8 cellular contexts compared by ENCODE assay signal in the genomic region with DNA sequence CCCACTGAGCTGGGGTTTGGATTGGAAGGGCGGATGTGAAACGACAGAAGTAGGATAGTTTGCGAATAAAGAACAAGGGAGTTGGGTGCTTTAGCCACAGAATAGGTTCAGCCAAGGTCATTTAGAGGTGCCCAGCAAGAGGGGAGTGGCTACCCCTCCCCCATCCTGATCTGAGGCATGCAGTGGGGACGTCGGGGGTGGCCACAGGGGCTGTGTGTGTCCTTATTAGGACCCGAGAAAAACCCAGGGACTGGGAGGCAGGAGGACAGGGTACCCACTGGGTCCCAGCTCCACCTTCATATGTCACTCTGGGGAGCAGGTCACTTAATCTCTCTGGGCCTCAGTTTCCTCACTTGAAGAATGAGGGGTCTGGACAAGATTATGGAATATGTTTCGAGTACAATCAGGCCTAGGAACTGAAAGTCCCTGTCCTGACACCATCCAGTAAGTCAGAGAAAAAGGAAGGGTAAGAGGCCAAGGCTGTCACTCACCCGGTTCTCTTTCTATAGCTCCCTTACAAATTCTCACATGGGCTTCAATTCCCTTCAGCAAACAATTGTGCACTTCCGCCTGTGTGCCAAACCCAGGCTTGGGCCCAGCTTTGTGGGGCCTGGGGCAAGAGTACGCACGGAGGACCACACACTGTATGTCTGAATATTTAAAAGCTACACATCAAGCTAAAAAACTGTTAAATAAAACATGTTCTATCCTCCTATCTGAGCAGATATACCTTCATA. TPM values are rescaled to one million over a fixed set of nuclear protein-coding genes. Genes with fewer than 3 reads are reported as not detected.
DNase-seq lines count a peak whose midpoint lies in the region; ATAC-seq and TF ChIP-seq lines count a peak whose summit lies in the region.

No MANE protein-coding gene starts in this region.

- peak; percentile 37 for DNase-seq in OCI-LY7 (ENCODE audit: low spot score)
- DNase-seq in fibroblast of pulmonary artery (ENCODE audit: low read depth): no peak
- DNase-seq in glomerular visceral epithelial cell (ENCODE audit: extremely low spot score): no peak
- no peak for DNase-seq in OCI-M1 (lab: John Stamatoyannopoulos, UW)
- no peak for DNase-seq in stimulated activated CD4-positive, alpha-beta T cell treated with anti-CD3 and anti-CD28 coated beads, Interleukin-12 subunit alpha, Interleukin-12 subunit beta, amount 100 ng/mL, for 4 hours
- DNase-seq in NAMALWA (ENCODE audit: low spot score): no peak

- no peak for TF ChIP-seq CTCF in OCI-LY7 (conservative IDR thresholded peaks at IDR 0.05; ENCODE audit: low read length)
- TF ChIP-seq CTCF in fibroblast of pulmonary artery (IDR thresholded peaks at IDR 0.05; ENCODE audit: low read length, missing control alignments): no peak

- peak overlapping the region; percentile 76 for H3K9ac ChIP-seq in skeletal muscle satellite cell (ENCODE audit: low read depth, low read length)

- CTCF ChIA-PET in OCI-LY7 (lab: Charles Lee; ENCODE audit: unreplicated experiment): no interaction called here

- peaks cover 62% of the 10 kb centered on the region for H3K4me1 ChIP-seq in OCI-LY7 (ENCODE audit: insufficient read depth, low read length, poor library complexity, severe bottlenecking)
- H3K4me1 ChIP-seq in skeletal muscle satellite cell (ENCODE audit: control insufficient read depth, insufficient read depth, low read length): peaks cover 10% of the 10 kb centered on the region

- POLR2A ChIA-PET in OCI-LY7 (lab: Charles Lee): interaction anchor here (0.7 to 1.4 kb wide), 5 partner anchors 15 to 117 kb away, joined by 3 to 9 read pairs (median 3); partner anchors contain the start of gene DDX3X

- no peaks in the 10 kb centered on the region for H3K9me3 ChIP-seq in OCI-LY7 (ENCODE audit: low read length)
- no peaks in the 10 kb centered on the region for H3K9me3 ChIP-seq in skeletal muscle satellite cell (replicated peaks; ENCODE audit: low read length)

- peak overlapping the region; percentile 85 for H3K27ac ChIP-seq in OCI-LY7 (ENCODE audit: low read depth, low read length, poor library complexity, severe bottlenecking)

- H3K79me2 ChIP-seq in OCI-LY7 (ENCODE audit: insufficient read depth, low read depth, low read length): peaks cover 28% of the 10 kb centered on the region; the same call in 1 of the 2 replicates

- intact Hi-C loops in OCI-LY7 (cut with micrococcal nuclease; ENCODE audit: unreplicated experiment): loop anchor here (1.0 to 2.0 kb wide), 3 partner anchors 110 to 292 kb away; no protein-coding TSS in a partner anchor

- no TSS peak for BruUV-seq in OCI-LY7 (replicated peaks; lab: Mats Ljungman, UMichigan)

- no peaks in the 10 kb centered on the region for H4K20me1 ChIP-seq in OCI-LY7 (ENCODE audit: insufficient read depth, low read length)

- peaks cover 6% of the 10 kb centered on the region for H3K27me3 ChIP-seq in skeletal muscle satellite cell (ENCODE audit: control insufficient read depth, insufficient read depth, low read length)

- peak overlapping the region; percentile 70 for H3K4me3 ChIP-seq in OCI-LY7 (ENCODE audit: low read depth, low read length, poor library complexity, severe bottlenecking)
- H3K4me3 ChIP-seq in fibroblast of pulmonary artery (replicated peaks; ENCODE audit: low read depth, low read length): peak overlapping the region; percentile 29
- H3K4me3 ChIP-seq in skeletal muscle satellite cell (ENCODE audit: low read length): peak overlapping the region; percentile 70

- peak overlapping the region; percentile 95 for H3K4me2 ChIP-seq in OCI-LY7 (ENCODE audit: low read length)
- H3K4me2 ChIP-seq in skeletal muscle satellite cell (ENCODE audit: low read length): peak overlapping the region; percentile 84

- no peaks in the 10 kb centered on the region for H3K9me2 ChIP-seq in OCI-LY7 (ENCODE audit: insufficient read depth, low read length)

- peak overlapping the region; percentile 44; the same call in 1 of the 2 replicates for H2AFZ ChIP-seq in OCI-LY7 (ENCODE audit: low read length)

- H3K36me3 ChIP-seq in OCI-LY7 (ENCODE audit: insufficient read depth, low read length): no peaks in the 10 kb centered on the region
- H3K36me3 ChIP-seq in skeletal muscle satellite cell (ENCODE audit: insufficient read depth, low read length): no peaks in the 10 kb centered on the region

- peak; percentile 3 for ATAC-seq in GM21515 (IDR thresholded peaks at IDR 0.05; ENCODE audit: unreplicated experiment)

RNA-seq across cellular contexts. Expression of gene NYX, which starts 4.2 kb away (rescaled TPM):
- not detected in 2 replicates for total RNA-seq in OCI-LY7 (2014; rRNA removed; shearing (Covaris generic))
- total RNA-seq in OCI-LY7 (2022): 0.23 TPM in 1 of 2 replicates, not detected in the other
- total RNA-seq in skeletal muscle satellite cell (2012; rRNA removed): not detected in 2 replicates
